ENCODE assay signal across 18 cellular contexts in genomic region chr18:46563317-46563716, GRCh38.
DNase-seq lines count a peak whose midpoint lies in the region; ATAC-seq and TF ChIP-seq lines count a peak whose summit lies in the region.
"Had no signal": no experiment of that assay in that cellular context is flagged by ENCODE, and none has a peak within 500 bp of the region (broad histone marks: within the 10 kb centered on the region; RNA-seq: fewer than 3 reads in every experiment).

No MANE protein-coding gene starts in this region.

- no peak overlapping the region for H3K4me3 ChIP-seq in H7 (ENCODE audit: insufficient read depth, low read depth, low read length)

- no peaks in the 10 kb centered on the region for H3K36me3 Mint-ChIP-seq in WTC11
- H3K36me3 Mint-ChIP-seq: T-cell had no signal

- no peaks in the 10 kb centered on the region for H3K9me3 Mint-ChIP-seq in WTC11
- H3K9me3 Mint-ChIP-seq: T-cell had no signal

- peaks cover 2% of the 10 kb centered on the region for H3K27me3 Mint-ChIP-seq in WTC11 (ENCODE audit: low read depth)

- DNase-seq in COR-L47 (lab: John Stamatoyannopoulos, UW) = peak; percentile 10
- DNase-seq in H7 = peak; percentile 76
- peak; percentile 32 for DNase-seq in WTC11 (ENCODE audit: low spot score)
- peak; percentile 27 for DNase-seq in islet precursor cell
- no peak for DNase-seq in midbrain (lab: John Stamatoyannopoulos, UW)
- DNase-seq in NOMO-1 (lab: John Stamatoyannopoulos, UW; ENCODE audit: unreplicated experiment in 2 of 2) = no peak
- DNase-seq in DMS153 (lab: John Stamatoyannopoulos, UW) = no peak
- DNase-seq: ACHN, AML-193, Caco-2, DMS79, NCI-H1694 treated with DMSO at 0.1 percent for 48 hours, NCI-H446, NCI-H774, SHP77, SK-N-SH, T-cell had no signal

- H3K36me3 ChIP-seq in H7 (replicated peaks; ENCODE audit: control insufficient read depth, insufficient read depth, low read length) = no peaks in the 10 kb centered on the region

- H3K4me1 Mint-ChIP-seq in WTC11 = peaks cover 17% of the 10 kb centered on the region
- H3K4me1 Mint-ChIP-seq: T-cell had no signal

- H3K27ac Mint-ChIP-seq in WTC11 = no peak overlapping the region; the same call in 1 of the 2 replicates
- H3K27ac Mint-ChIP-seq: T-cell had no signal

- no peak for TF ChIP-seq CTCF in WTC11 (IDR thresholded peaks at IDR 0.05)

- ATAC-seq in WTC11 = peak; percentile 73
- ATAC-seq: HepG2, T-cell had no signal

- no peak overlapping the region for H3K4me3 Mint-ChIP-seq in WTC11
- H3K4me3 Mint-ChIP-seq: T-cell had no signal

- no peaks in the 10 kb centered on the region for H3K27me3 ChIP-seq in H7 (ENCODE audit: control insufficient read depth, insufficient read depth, low read length)

- CTCF ChIA-PET in WTC11 (lab: Charles Lee) = interaction anchor here (1.1 to 4.8 kb wide), 3 partner anchors 8 to 94 kb away, joined by 5 to 51 read pairs (median 9); partner anchors contain the start of gene LOXHD1

- POLR2A ChIA-PET in WTC11 (lab: Charles Lee) = interaction anchor here (0.6 kb wide), 1 partner anchor 452 kb away, joined by 4 read pairs; no protein-coding TSS in a partner anchor

TF ChIP-seq in WTC11, 78 proteins besides CTCF, POLR2A, EP300 and RAD21 (continues in another document):
- TF ChIP-seq ZNF317 (CRISPR knock-in tag; IDR thresholded peaks at IDR 0.05; ENCODE audit: borderline replicate concordance, low read depth) (no peak), TP53 (CRISPR knock-in tag; IDR thresholded peaks at IDR 0.05) (no peak), ZNF425 (CRISPR knock-in tag; conservative IDR thresholded peaks at IDR 0.05) (no peak), SMAD3 (CRISPR knock-in tag; IDR thresholded peaks at IDR 0.05; ENCODE audit: borderline replicate concordance) (no peak), ZBTB21 (CRISPR knock-in tag; IDR thresholded peaks at IDR 0.05; ENCODE audit: borderline replicate concordance) (no peak), FOXP4 (CRISPR knock-in tag; IDR thresholded peaks at IDR 0.05) (0 out of 2 replicates have a peak, but pooled peaks have one; percentile 45), ZNF396 (CRISPR knock-in tag; IDR thresholded peaks at IDR 0.05; ENCODE audit: borderline replicate concordance) (no peak), ZNF232 (CRISPR knock-in tag; IDR thresholded peaks at IDR 0.05) (no peak)
- TF ChIP-seq, protein P1, sequence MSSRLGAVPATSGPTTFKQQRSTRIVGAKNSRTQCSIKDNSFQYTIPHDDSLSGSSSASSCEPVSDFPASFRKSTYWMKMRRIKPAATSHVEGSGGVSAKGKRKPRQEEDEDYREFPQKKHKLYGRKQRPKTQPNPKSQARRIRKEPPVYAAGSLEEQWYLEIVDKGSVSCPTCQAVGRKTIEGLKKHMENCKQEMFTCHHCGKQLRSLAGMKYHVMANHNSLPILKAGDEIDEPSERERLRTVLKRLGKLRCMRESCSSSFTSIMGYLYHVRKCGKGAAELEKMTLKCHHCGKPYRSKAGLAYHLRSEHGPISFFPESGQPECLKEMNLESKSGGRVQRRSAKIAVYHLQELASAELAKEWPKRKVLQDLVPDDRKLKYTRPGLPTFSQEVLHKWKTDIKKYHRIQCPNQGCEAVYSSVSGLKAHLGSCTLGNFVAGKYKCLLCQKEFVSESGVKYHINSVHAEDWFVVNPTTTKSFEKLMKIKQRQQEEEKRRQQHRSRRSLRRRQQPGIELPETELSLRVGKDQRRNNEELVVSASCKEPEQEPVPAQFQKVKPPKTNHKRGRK (CRISPR knock-in tag; IDR thresholded peaks at IDR 0.05; ENCODE audit: borderline replicate concordance) = no peak
- TF ChIP-seq, protein P2, sequence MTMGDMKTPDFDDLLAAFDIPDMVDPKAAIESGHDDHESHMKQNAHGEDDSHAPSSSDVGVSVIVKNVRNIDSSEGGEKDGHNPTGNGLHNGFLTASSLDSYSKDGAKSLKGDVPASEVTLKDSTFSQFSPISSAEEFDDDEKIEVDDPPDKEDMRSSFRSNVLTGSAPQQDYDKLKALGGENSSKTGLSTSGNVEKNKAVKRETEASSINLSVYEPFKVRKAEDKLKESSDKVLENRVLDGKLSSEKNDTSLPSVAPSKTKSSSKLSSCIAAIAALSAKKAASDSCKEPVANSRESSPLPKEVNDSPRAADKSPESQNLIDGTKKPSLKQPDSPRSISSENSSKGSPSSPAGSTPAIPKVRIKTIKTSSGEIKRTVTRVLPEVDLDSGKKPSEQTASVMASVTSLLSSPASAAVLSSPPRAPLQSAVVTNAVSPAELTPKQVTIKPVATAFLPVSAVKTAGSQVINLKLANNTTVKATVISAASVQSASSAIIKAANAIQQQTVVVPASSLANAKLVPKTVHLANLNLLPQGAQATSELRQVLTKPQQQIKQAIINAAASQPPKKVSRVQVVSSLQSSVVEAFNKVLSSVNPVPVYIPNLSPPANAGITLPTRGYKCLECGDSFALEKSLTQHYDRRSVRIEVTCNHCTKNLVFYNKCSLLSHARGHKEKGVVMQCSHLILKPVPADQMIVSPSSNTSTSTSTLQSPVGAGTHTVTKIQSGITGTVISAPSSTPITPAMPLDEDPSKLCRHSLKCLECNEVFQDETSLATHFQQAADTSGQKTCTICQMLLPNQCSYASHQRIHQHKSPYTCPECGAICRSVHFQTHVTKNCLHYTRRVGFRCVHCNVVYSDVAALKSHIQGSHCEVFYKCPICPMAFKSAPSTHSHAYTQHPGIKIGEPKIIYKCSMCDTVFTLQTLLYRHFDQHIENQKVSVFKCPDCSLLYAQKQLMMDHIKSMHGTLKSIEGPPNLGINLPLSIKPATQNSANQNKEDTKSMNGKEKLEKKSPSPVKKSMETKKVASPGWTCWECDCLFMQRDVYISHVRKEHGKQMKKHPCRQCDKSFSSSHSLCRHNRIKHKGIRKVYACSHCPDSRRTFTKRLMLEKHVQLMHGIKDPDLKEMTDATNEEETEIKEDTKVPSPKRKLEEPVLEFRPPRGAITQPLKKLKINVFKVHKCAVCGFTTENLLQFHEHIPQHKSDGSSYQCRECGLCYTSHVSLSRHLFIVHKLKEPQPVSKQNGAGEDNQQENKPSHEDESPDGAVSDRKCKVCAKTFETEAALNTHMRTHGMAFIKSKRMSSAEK (CRISPR knock-in tag; IDR thresholded peaks at IDR 0.05; ENCODE audit: borderline replicate concordance) = no peak
- TF ChIP-seq, protein P3, sequence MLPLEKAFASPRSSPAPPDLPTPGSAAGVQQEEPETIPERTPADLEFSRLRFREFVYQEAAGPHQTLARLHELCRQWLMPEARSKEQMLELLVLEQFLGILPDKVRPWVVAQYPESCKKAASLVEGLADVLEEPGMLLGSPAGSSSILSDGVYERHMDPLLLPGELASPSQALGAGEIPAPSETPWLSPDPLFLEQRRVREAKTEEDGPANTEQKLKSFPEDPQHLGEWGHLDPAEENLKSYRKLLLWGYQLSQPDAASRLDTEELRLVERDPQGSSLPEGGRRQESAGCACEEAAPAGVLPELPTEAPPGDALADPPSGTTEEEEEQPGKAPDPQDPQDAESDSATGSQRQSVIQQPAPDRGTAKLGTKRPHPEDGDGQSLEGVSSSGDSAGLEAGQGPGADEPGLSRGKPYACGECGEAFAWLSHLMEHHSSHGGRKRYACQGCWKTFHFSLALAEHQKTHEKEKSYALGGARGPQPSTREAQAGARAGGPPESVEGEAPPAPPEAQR (CRISPR knock-in tag; IDR thresholded peaks at IDR 0.05) = no peak

Comparison
In these comparisons a context has a peak if more than half of its experiments do, and no peak if none do; other contexts are left out.
1. DNase-seq: peak in COR-L47 (single experiment), H7 (single experiment), WTC11 (single experiment) and islet precursor cell (single experiment); none in midbrain (single experiment), NOMO-1 (0 of 2) and DMS153 (single experiment).